1 cellular context compared by ENCODE assay signal in the genomic region with DNA sequence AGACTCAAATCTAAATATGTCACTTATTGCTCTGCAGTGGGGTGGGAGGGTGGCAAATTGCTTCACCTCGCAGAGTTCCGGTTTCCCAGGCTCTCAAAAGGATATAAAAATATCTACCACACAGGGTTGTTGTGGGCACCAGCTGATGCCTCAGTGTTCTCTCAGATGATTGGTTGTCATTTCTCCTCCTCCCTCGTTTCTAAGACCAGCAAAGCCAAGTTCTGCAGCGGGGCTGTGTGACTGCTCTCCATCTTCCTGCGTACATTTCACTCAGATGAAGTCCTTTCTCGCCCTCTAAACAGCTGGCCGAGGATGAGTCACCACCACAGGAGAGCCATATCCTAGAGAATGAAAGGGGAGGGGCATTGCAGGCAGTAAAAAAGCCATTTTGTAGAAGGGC.
A peak's percentile ranks its signal among the peaks of the same experiment; 100 is the strongest.
TF ChIP-seq lines count a peak whose summit lies in the region.

No MANE protein-coding gene starts in this region.

TF ChIP-seq in HEK293, 187 proteins besides CTCF, POLR2A, EP300 and RAD21 (continued from another document):
- TF ChIP-seq GLIS1 (tag by site-specific recombination; IDR thresholded peaks at IDR 0.05) (peak; percentile 62; the same call in 1 of the 2 replicates), ZNF670 (tag by site-specific recombination; IDR thresholded peaks at IDR 0.05; ENCODE audit: low read depth) (no peak), ZFP37 (tag by site-specific recombination; IDR thresholded peaks at IDR 0.05) (no peak), ZNF112 (tag by site-specific recombination; IDR thresholded peaks at IDR 0.05) (no peak), ZNF768 (tag by site-specific recombination; IDR thresholded peaks at IDR 0.05) (peak; percentile 9; the same call in 1 of the 2 replicates), ZNF341 (tag by site-specific recombination; IDR thresholded peaks at IDR 0.05; ENCODE audit: low read depth) (peak; percentile 40; the same call in 1 of the 2 replicates), ZNF629 (tag by site-specific recombination; IDR thresholded peaks at IDR 0.05) (peak; percentile 55), ZFHX2 (tag by site-specific recombination; conservative IDR thresholded peaks at IDR 0.05) (no peak), SP3 (tag by site-specific recombination; IDR thresholded peaks at IDR 0.05) (0 out of 2 replicates have a peak, but pooled peaks have one; percentile 13), ZNF169 (tag by site-specific recombination; IDR thresholded peaks at IDR 0.05) (no peak), TRIM28 (IDR thresholded peaks at IDR 0.05; ENCODE audit: borderline replicate concordance, low read length) (peak; percentile 27; the same call in 1 of the 2 replicates), ZNF2 (tag by site-specific recombination; IDR thresholded peaks at IDR 0.05) (peak; percentile 20; the same call in 1 of the 2 replicates), ZBTB20 (tag by site-specific recombination; IDR thresholded peaks at IDR 0.05) (peak; percentile 24; the same call in 1 of the 2 replicates), ZNF548 (tag by site-specific recombination; IDR thresholded peaks at IDR 0.05) (no peak), ZNF791 (tag by site-specific recombination; IDR thresholded peaks at IDR 0.05) (no peak), ZNF24 (tag by site-specific recombination; IDR thresholded peaks at IDR 0.05) (0 out of 2 replicates have a peak, but pooled peaks have one; percentile 19), ZFP69B (tag by site-specific recombination; IDR thresholded peaks at IDR 0.05) (no peak), ZBTB17 (tag by site-specific recombination; IDR thresholded peaks at IDR 0.05) (peak; percentile 65; the same call in 1 of the 2 replicates), ZNF600 (tag by site-specific recombination; IDR thresholded peaks at IDR 0.05) (peak; percentile 87), ZNF248 (tag by site-specific recombination; IDR thresholded peaks at IDR 0.05) (no peak)
- TF ChIP-seq, protein P1, sequence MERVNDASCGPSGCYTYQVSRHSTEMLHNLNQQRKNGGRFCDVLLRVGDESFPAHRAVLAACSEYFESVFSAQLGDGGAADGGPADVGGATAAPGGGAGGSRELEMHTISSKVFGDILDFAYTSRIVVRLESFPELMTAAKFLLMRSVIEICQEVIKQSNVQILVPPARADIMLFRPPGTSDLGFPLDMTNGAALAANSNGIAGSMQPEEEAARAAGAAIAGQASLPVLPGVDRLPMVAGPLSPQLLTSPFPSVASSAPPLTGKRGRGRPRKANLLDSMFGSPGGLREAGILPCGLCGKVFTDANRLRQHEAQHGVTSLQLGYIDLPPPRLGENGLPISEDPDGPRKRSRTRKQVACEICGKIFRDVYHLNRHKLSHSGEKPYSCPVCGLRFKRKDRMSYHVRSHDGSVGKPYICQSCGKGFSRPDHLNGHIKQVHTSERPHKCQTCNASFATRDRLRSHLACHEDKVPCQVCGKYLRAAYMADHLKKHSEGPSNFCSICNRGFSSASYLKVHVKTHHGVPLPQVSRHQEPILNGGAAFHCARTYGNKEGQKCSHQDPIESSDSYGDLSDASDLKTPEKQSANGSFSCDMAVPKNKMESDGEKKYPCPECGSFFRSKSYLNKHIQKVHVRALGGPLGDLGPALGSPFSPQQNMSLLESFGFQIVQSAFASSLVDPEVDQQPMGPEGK (tag by site-specific recombination; IDR thresholded peaks at IDR 0.05): 0 out of 2 replicates have a peak, but pooled peaks have one; percentile 33
- TF ChIP-seq, protein P2, sequence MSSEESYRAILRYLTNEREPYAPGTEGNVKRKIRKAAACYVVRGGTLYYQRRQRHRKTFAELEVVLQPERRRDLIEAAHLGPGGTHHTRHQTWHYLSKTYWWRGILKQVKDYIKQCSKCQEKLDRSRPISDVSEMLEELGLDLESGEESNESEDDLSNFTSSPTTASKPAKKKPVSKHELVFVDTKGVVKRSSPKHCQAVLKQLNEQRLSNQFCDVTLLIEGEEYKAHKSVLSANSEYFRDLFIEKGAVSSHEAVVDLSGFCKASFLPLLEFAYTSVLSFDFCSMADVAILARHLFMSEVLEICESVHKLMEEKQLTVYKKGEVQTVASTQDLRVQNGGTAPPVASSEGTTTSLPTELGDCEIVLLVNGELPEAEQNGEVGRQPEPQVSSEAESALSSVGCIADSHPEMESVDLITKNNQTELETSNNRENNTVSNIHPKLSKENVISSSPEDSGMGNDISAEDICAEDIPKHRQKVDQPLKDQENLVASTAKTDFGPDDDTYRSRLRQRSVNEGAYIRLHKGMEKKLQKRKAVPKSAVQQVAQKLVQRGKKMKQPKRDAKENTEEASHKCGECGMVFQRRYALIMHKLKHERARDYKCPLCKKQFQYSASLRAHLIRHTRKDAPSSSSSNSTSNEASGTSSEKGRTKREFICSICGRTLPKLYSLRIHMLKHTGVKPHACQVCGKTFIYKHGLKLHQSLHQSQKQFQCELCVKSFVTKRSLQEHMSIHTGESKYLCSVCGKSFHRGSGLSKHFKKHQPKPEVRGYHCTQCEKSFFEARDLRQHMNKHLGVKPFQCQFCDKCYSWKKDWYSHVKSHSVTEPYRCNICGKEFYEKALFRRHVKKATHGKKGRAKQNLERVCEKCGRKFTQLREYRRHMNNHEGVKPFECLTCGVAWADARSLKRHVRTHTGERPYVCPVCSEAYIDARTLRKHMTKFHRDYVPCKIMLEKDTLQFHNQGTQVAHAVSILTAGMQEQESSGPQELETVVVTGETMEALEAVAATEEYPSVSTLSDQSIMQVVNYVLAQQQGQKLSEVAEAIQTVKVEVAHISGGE (tag by site-specific recombination; conservative IDR thresholded peaks at IDR 0.05; ENCODE audit: low read depth): no peak
TF ChIP-seq in HEK293: peak in this region for 23.
